ENCODE assay signal across 19 cellular contexts in genomic region chr10:31623466-31623865, GRCh38.
DNase-seq lines count a peak whose midpoint lies in the region; ATAC-seq and TF ChIP-seq lines count a peak whose summit lies in the region.
"Had no signal": no experiment of that assay in that cellular context is flagged by ENCODE, and none has a peak within 500 bp of the region (broad histone marks: within the 10 kb centered on the region; RNA-seq: fewer than 3 reads in every experiment).

No MANE protein-coding gene starts in this region.

- TF ChIP-seq POLR2A in right lobe of liver (IDR thresholded peaks at IDR 0.05), result no peak

- no peaks in the 10 kb centered on the region for H3K9me3 ChIP-seq in hepatocyte (ENCODE audit: low read depth)
- H3K9me3 ChIP-seq in stomach smooth muscle (ENCODE audit: control insufficient read depth in 2 of 2, low read length in 2 of 2), result peaks cover 0 to 5% of the 10 kb centered on the region in 2 donors
- no peaks in the 10 kb centered on the region for H3K9me3 ChIP-seq in right lobe of liver
- H3K9me3 ChIP-seq: Peyer's patch had no signal

- TF ChIP-seq CTCF in hepatocyte (IDR thresholded peaks at IDR 0.05; ENCODE audit: poor library complexity) (no peak), right lobe of liver (IDR thresholded peaks at IDR 0.05) (no peak)

- ATAC-seq in right lobe of liver, result no peak
- no peak for ATAC-seq in HG03378 (IDR thresholded peaks at IDR 0.05; ENCODE audit: unreplicated experiment)
- ATAC-seq: left lobe of liver; natural killer cell treated with Interleukin-12 subunit alpha and Interleukin-12 subunit beta and Interleukin-15 and Interleukin-18, amount 100 ng/mL, for 72 hours; stimulated activated memory B cell treated with anti-CD40 and anti-IgM and Interleukin-4, amounts not matched to agents 10 μg/mL and 1 μg/mL and 100 μg/mL, for 72 hours had no signal

- no peaks in the 10 kb centered on the region for H4K20me1 ChIP-seq in hepatocyte (ENCODE audit: insufficient read depth, poor library complexity, severe bottlenecking)

- H3K4me2 ChIP-seq in hepatocyte, result no peak overlapping the region

- peak overlapping the region; percentile 43 for H3K27ac ChIP-seq in hepatocyte
- H3K27ac ChIP-seq in stomach smooth muscle (ENCODE audit: low read length), result peak overlapping the region; percentile 37
- no peak overlapping the region for H3K27ac ChIP-seq in right lobe of liver
- H3K27ac ChIP-seq: Peyer's patch had no signal

- H3K9ac ChIP-seq in stomach smooth muscle (ENCODE audit: low read length in 2 of 2), result no peak overlapping the region

- H3K27me3 ChIP-seq in hepatocyte, result no peaks in the 10 kb centered on the region
- no peaks in the 10 kb centered on the region for H3K27me3 ChIP-seq in stomach smooth muscle (ENCODE audit: control insufficient read depth in 1 of 2, insufficient read depth in 2 of 2, low read length in 2 of 2)
- H3K27me3 ChIP-seq in right lobe of liver, result no peaks in the 10 kb centered on the region
- H3K27me3 ChIP-seq: Peyer's patch had no signal

- H3K4me1 ChIP-seq in hepatocyte (ENCODE audit: insufficient read depth) (no peaks in the 10 kb centered on the region), stomach smooth muscle (ENCODE audit: control insufficient read depth, insufficient read depth, low read length) (peaks cover 27% of the 10 kb centered on the region), right lobe of liver (no peaks in the 10 kb centered on the region)

- no peaks in the 10 kb centered on the region for H3K9me2 ChIP-seq in hepatocyte (replicated peaks; ENCODE audit: insufficient read depth)

- H3K4me3 ChIP-seq in hepatocyte (no peak overlapping the region), stomach smooth muscle (ENCODE audit: low read length in 2 of 2) (no peak overlapping the region), right lobe of liver (no peak overlapping the region)
- H3K4me3 ChIP-seq: Peyer's patch had no signal

- DNase-seq in GM04504 (ENCODE audit: low read depth) (peak; percentile 89), dedifferentiated amniotic fluid mesenchymal stem cell (ENCODE audit: extremely low spot score) (peak; percentile 71), hepatocyte (ENCODE audit: low spot score) (no peak), right lobe of liver (no peak), NCI-H2081 treated with DMSO at 0.1 percent for 48 hours (lab: John Stamatoyannopoulos, UW) (no peak), SKM-1 (lab: John Stamatoyannopoulos, UW; ENCODE audit: unreplicated experiment) (no peak)
- DNase-seq: activated CD4-positive, alpha-beta T cell treated with anti-CD3 and anti-CD28 coated beads, Interleukin-2, amount 10 ng/mL, durations not matched to agents 24 days and 14 days; activated naive CD8-positive, alpha-beta T cell treated with anti-CD3 and anti-CD28 coated beads for 36 hours; activated T-cell treated with anti-CD3 and anti-CD28 coated beads, Interleukin-2, amount 50 U/mL, for 24 hours; C1 segment of cervical spinal cord; cerebellar nuclear complex; DMS79; NCI-H1694 treated with DMSO at 0.1 percent for 48 hours had no signal

- no peak overlapping the region for H2AFZ ChIP-seq in hepatocyte

- H3K79me2 ChIP-seq in hepatocyte, result no peaks in the 10 kb centered on the region

- intact Hi-C loops in right lobe of liver (cut with DNase I), result no loop called here

- H3K36me3 ChIP-seq in hepatocyte (replicated peaks; ENCODE audit: insufficient read depth, low read depth) (no peaks in the 10 kb centered on the region), stomach smooth muscle (ENCODE audit: control insufficient read depth in 2 of 2, insufficient read depth in 2 of 2, low read length in 2 of 2) (no peaks in the 10 kb centered on the region), right lobe of liver (no peaks in the 10 kb centered on the region)
- H3K36me3 ChIP-seq: Peyer's patch had no signal

- 69% methylated on average over 3 of the region's 3 CpGs for WGBS in hepatocyte (ENCODE audit: low lambda C conversion rate, missing lambda C conversion rate)
- WGBS in right lobe of liver (ENCODE audit: insufficient coverage, low coverage, low lambda C conversion rate, missing lambda C conversion rate), result 68% methylated on average over 3 of the region's 3 CpGs

Comparison
In these comparisons a context has a peak if more than half of its experiments do, and no peak if none do; other contexts are left out.
1. DNase-seq: peak in GM04504 (single experiment) and dedifferentiated amniotic fluid mesenchymal stem cell (single experiment); none in hepatocyte (single experiment), right lobe of liver (0 of 3), NCI-H2081 treated with DMSO at 0.1 percent for 48 hours (single experiment) and SKM-1 (single experiment).
2. H3K27ac ChIP-seq: peak in hepatocyte (single experiment) and stomach smooth muscle (single experiment); none in right lobe of liver (0 of 3).